ENCODE assay signal across 8 cellular contexts in genomic region chr2:85594715-85595377, GRCh38. TPM values are rescaled to one million over a fixed set of nuclear protein-coding genes. Genes with fewer than 3 reads are reported as not detected.
A peak's percentile ranks its signal among the peaks of the same experiment; 100 is the strongest.
DNase-seq lines count a peak whose midpoint lies in the region; ATAC-seq and TF ChIP-seq lines count a peak whose summit lies in the region.

No MANE protein-coding gene starts in this region.

- no peak for DNase-seq in activated naive CD4-positive, alpha-beta T cell treated with Interleukin-2 at 50 U/mL for 16 hours
- DNase-seq in left lobe of liver (ENCODE audit: low spot score) (no peak), thyroid gland (peak; percentile 33 to 45), NCI-H524 (lab: John Stamatoyannopoulos, UW) (no peak)
- DNase-seq in activated CD8-positive, alpha-beta memory T cell treated with anti-CD3 and anti-CD28 coated beads, Interleukin-2, amount 50 U/mL, for 48 hours: no peak

- no peaks in the 10 kb centered on the region for H3K36me3 Mint-ChIP-seq in activated naive CD4-positive, alpha-beta T cell treated with anti-CD3 and anti-CD28 coated beads, Interleukin-2, amount 50 U/mL, for 24 hours
- H3K36me3 Mint-ChIP-seq in activated naive CD8-positive, alpha-beta T cell: no peaks in the 10 kb centered on the region

- peak overlapping the region; percentile 99 for H3K4me3 Mint-ChIP-seq in activated naive CD4-positive, alpha-beta T cell treated with anti-CD3 and anti-CD28 coated beads, Interleukin-2, amount 50 U/mL, for 24 hours
- peak overlapping the region; percentile 98 for H3K4me3 Mint-ChIP-seq in activated naive CD8-positive, alpha-beta T cell

- no peak for TF ChIP-seq CTCF in thyroid gland (IDR thresholded peaks at IDR 0.05)

- H3K36me3 ChIP-seq in thyroid gland: peaks cover 6 to 12% of the 10 kb centered on the region in 2 donors

- H3K27ac Mint-ChIP-seq in activated naive CD4-positive, alpha-beta T cell treated with anti-CD3 and anti-CD28 coated beads, Interleukin-2, amount 50 U/mL, for 24 hours: peak overlapping the region; percentile 97
- peak overlapping the region; percentile 96 for H3K27ac Mint-ChIP-seq in activated naive CD8-positive, alpha-beta T cell

- no peaks in the 10 kb centered on the region for H3K9me3 ChIP-seq in thyroid gland

- no peaks in the 10 kb centered on the region for H3K27me3 ChIP-seq in thyroid gland

- intact Hi-C loops in thyroid gland (cut with DNase I): no loop called here

- H3K4me3 ChIP-seq in thyroid gland (replicated peaks in 1 of 3): peak overlapping the region in 2 of 3 donors; percentile 12 to 61

- TF ChIP-seq POLR2A in thyroid gland (IDR thresholded peaks at IDR 0.05): no peak

- H3K4me1 Mint-ChIP-seq in activated naive CD4-positive, alpha-beta T cell treated with anti-CD3 and anti-CD28 coated beads, Interleukin-2, amount 50 U/mL, for 24 hours: peaks cover 42% of the 10 kb centered on the region
- H3K4me1 Mint-ChIP-seq in activated naive CD8-positive, alpha-beta T cell (ENCODE audit: low read depth): peaks cover 36% of the 10 kb centered on the region

- no peaks in the 10 kb centered on the region for H3K9me3 Mint-ChIP-seq in activated naive CD4-positive, alpha-beta T cell treated with anti-CD3 and anti-CD28 coated beads, Interleukin-2, amount 50 U/mL, for 24 hours
- no peaks in the 10 kb centered on the region for H3K9me3 Mint-ChIP-seq in activated naive CD8-positive, alpha-beta T cell (ENCODE audit: low read depth)

- 3 to 7% methylated on average over 21 to 23 of the region's 23 CpGs for WGBS in thyroid gland, 2 donors

- no peaks in the 10 kb centered on the region for H3K27me3 Mint-ChIP-seq in activated naive CD4-positive, alpha-beta T cell treated with anti-CD3 and anti-CD28 coated beads, Interleukin-2, amount 50 U/mL, for 24 hours
- no peaks in the 10 kb centered on the region for H3K27me3 Mint-ChIP-seq in activated naive CD8-positive, alpha-beta T cell

- ATAC-seq in HG03095 (IDR thresholded peaks at IDR 0.05; ENCODE audit: unreplicated experiment) (peak; percentile 39), left lobe of liver (peak; percentile 8)

- H3K4me1 ChIP-seq in thyroid gland: peaks cover 36 to 46% of the 10 kb centered on the region in 2 donors

- peak overlapping the region; percentile 84 to 95 (median 95) for H3K27ac ChIP-seq in thyroid gland

RNA-seq across cellular contexts. Expression of gene RNF181, which starts 0.7 kb away (rescaled TPM):
- total RNA-seq in left lobe of liver (52.8 TPM), thyroid gland (100 to 1,000 TPM in 3 of 4 donors, 10 to 100 TPM in 1; 86.9 to 202 (median 168) TPM)

RNA-seq across cellular contexts. Expression of gene TMEM150A, which starts 7.7 kb away (rescaled TPM):
- total RNA-seq in left lobe of liver (20.0 TPM), thyroid gland (10 to 100 TPM in 3 of 4 donors, 1 to 10 TPM in 1; 8.9 to 25.2 (median 21.9) TPM)

RNA-seq across cellular contexts. Expression of gene VAMP5, which starts 10.6 kb away (rescaled TPM):
- total RNA-seq in left lobe of liver: 31.7 TPM
- 10 to 100 TPM; 13.6 to 41.3 (median 20.7) TPM for total RNA-seq in thyroid gland

RNA-seq across cellular contexts. Expression of gene C2orf68, which starts 17.0 kb away (rescaled TPM):
- 15.9 TPM for total RNA-seq in left lobe of liver
- 10 to 100 TPM; 24.0 to 30.1 (median 25.8) TPM for total RNA-seq in thyroid gland

RNA-seq across cellular contexts. Expression of gene VAMP8, which starts 17.5 kb away (rescaled TPM):
- total RNA-seq in left lobe of liver (69.9 TPM), thyroid gland (100 to 1,000 TPM in 3 of 4 donors, 10 to 100 TPM in 1; 89.6 to 171 (median 121) TPM)

Comparison
In these comparisons a context has a peak if more than half of its experiments do, and no peak if none do; other contexts are left out.
1. DNase-seq: peak in thyroid gland (2 of 2); none in activated naive CD4-positive, alpha-beta T cell treated with Interleukin-2 at 50 U/mL for 16 hours (single experiment), left lobe of liver (single experiment), activated CD8-positive, alpha-beta memory T cell treated with anti-CD3 and anti-CD28 coated beads, Interleukin-2, amount 50 U/mL, for 48 hours (single experiment) and NCI-H524 (0 of 2).